ENCODE assay signal across 21 cellular contexts in the genomic region with DNA sequence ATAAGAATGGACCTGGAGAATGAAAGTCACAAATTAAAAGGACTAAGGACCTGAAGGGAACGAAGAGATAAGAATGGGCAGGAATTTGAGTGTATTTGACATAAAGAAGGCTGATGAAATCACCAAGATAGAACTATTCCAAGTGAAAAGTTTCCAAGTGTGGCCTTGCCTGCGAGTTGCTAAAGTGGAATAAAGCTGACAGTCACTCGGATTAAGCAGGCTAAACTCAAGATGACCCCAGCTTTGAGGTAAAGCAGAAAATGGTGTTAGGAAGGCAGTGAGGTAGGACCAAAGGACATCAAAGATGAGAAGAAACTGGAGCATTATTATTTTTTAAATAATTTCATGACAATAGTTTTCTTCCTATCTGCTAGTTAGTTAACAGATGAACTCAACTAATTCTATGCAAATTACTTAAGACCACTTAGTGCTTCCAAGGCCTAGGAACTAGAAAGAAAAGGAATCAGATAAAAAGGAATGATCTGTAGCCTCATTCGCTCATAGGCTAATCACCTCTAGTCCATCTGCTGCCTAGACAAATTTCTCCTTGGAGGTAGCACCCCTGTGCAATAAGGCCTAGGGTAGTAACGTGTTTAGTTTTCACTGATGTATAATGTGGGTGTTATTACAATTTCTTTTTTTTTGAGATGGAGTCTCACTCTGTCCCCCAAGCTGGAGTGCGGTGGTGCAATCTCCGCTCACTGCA. TPM values are rescaled to one million over a fixed set of nuclear protein-coding genes. Genes with fewer than 3 reads are reported as not detected.
DNase-seq lines count a peak whose midpoint lies in the region; TF ChIP-seq lines count a peak whose summit lies in the region.
"Had no signal": no experiment of that assay in that cellular context is flagged by ENCODE, and none has a peak within 500 bp of the region (broad histone marks: within the 10 kb centered on the region; RNA-seq: fewer than 3 reads in every experiment).

No MANE protein-coding gene starts in this region.

- peaks cover 100% of the 10 kb centered on the region for H3K79me2 ChIP-seq in neural progenitor cell (ENCODE audit: low read depth)

- H3K4me1 Mint-ChIP-seq in endodermal cell: peaks cover 52% of the 10 kb centered on the region
- H3K4me1 Mint-ChIP-seq in neural progenitor cell: peaks cover 40% of the 10 kb centered on the region

- TF ChIP-seq CTCF in endodermal cell (conservative IDR thresholded peaks at IDR 0.05) (no peak), neural progenitor cell (IDR thresholded peaks at IDR 0.05) (no peak)

- H3K27ac ChIP-seq in endodermal cell (ENCODE audit: low read depth, low read length) (no peak overlapping the region), neural progenitor cell (peak overlapping the region; percentile 48)
- H3K27ac ChIP-seq: 22Rv1, heart right ventricle, stomach, upper lobe of right lung had no signal

- no peaks in the 10 kb centered on the region for H3K27me3 Mint-ChIP-seq in endodermal cell (ENCODE audit: insufficient read depth)
- no peaks in the 10 kb centered on the region for H3K27me3 Mint-ChIP-seq in neural progenitor cell (ENCODE audit: insufficient read depth, low read depth)

- no peaks in the 10 kb centered on the region for H3K9me3 ChIP-seq in endodermal cell (ENCODE audit: control insufficient read depth, low read length)
- no peaks in the 10 kb centered on the region for H3K9me3 ChIP-seq in neural progenitor cell (ENCODE audit: low read depth)
- H3K9me3 ChIP-seq: BE2C, heart right ventricle, stomach, upper lobe of right lung had no signal

- no peaks in the 10 kb centered on the region for H3K27me3 ChIP-seq in endodermal cell (ENCODE audit: control insufficient read depth, insufficient read depth, low read length, poor library complexity, severe bottlenecking)
- no peaks in the 10 kb centered on the region for H3K27me3 ChIP-seq in neural progenitor cell
- H3K27me3 ChIP-seq: BE2C, heart right ventricle, stomach, upper lobe of right lung had no signal

- H3K4me2 ChIP-seq in neural progenitor cell: peak overlapping the region; percentile 44

- DNase-seq in DMS 273 (lab: John Stamatoyannopoulos, UW; ENCODE audit: unreplicated experiment) (peak; percentile 48), DMS 273 treated with DMSO at 0.1 percent for 48 hours (lab: John Stamatoyannopoulos, UW) (no peak), SK-N-DZ (ENCODE audit: low spot score) (peak; percentile 24), endodermal cell (no peak), neural progenitor cell (ENCODE audit: low spot score) (peak; percentile 23), cortex of kidney (lab: John Stamatoyannopoulos, UW) (no peak), NCI-H128 (lab: John Stamatoyannopoulos, UW; ENCODE audit: unreplicated experiment) (no peak)
- DNase-seq in activated CD8-positive, alpha-beta memory T cell treated with anti-CD3 and anti-CD28 coated beads for 24 hours: no peak
- DNase-seq: activated CD4-positive, CD25-positive, alpha-beta regulatory T cell; BE2C; caudate nucleus; effector CD4-positive, alpha-beta T cell; heart right ventricle; immature natural killer cell; NCI-H1092 treated with DMSO at 0.1 percent for 48 hours; NCI-H2081; NCI-H446 treated with DMSO at 0.1 percent for 48 hours; stimulated activated CD4-positive, alpha-beta T cell treated with anti-CD3 and anti-CD28 coated beads, Interleukin-4, amount 100 ng/mL, for 24 hours; stomach; upper lobe of right lung had no signal

- H3K27ac Mint-ChIP-seq in endodermal cell (peak overlapping the region; percentile 80), neural progenitor cell (no peak overlapping the region)

- peaks cover 95% of the 10 kb centered on the region for H4K20me1 ChIP-seq in neural progenitor cell (ENCODE audit: low read depth)

- H3F3A ChIP-seq in neural progenitor cell (ENCODE audit: low read depth): peaks cover 16% of the 10 kb centered on the region

- no peak overlapping the region for H3K4me3 Mint-ChIP-seq in endodermal cell
- no peak overlapping the region for H3K4me3 Mint-ChIP-seq in neural progenitor cell
- H3K4me3 Mint-ChIP-seq: immature natural killer cell had no signal

- 80 to 83% methylated on average over 6 to 7 of the region's 7 CpGs for WGBS in endodermal cell (ENCODE audit: insufficient coverage in 1 of 2, insufficient read length in 1 of 2), 2 experiments

- H3K9me3 Mint-ChIP-seq in endodermal cell (no peaks in the 10 kb centered on the region), neural progenitor cell (no peaks in the 10 kb centered on the region)
- H3K9me3 Mint-ChIP-seq: immature natural killer cell had no signal

- H2AFZ ChIP-seq in neural progenitor cell (replicated peaks): no peak overlapping the region

- H3K4me3 ChIP-seq in endodermal cell (ENCODE audit: low read length) (no peak overlapping the region), neural progenitor cell (no peak overlapping the region)
- H3K4me3 ChIP-seq: heart right ventricle, stomach, upper lobe of right lung had no signal

- H3K36me3 Mint-ChIP-seq in endodermal cell (ENCODE audit: low read depth): peaks cover 2% of the 10 kb centered on the region
- H3K36me3 Mint-ChIP-seq in neural progenitor cell: peaks cover 22% of the 10 kb centered on the region
- H3K36me3 Mint-ChIP-seq: immature natural killer cell had no signal

- H3K9ac ChIP-seq in endodermal cell (ENCODE audit: extremely low read depth, low read length, poor library complexity, severe bottlenecking) (no peak overlapping the region), neural progenitor cell (no peak overlapping the region)

- H3K4me1 ChIP-seq in endodermal cell (ENCODE audit: control insufficient read depth, insufficient read depth, low read length) (peaks cover 21% of the 10 kb centered on the region), neural progenitor cell (peaks cover 46% of the 10 kb centered on the region)
- H3K4me1 ChIP-seq: upper lobe of right lung had no signal

- H3K36me3 ChIP-seq in endodermal cell (ENCODE audit: control insufficient read depth, insufficient read depth, low read length): no peaks in the 10 kb centered on the region
- H3K36me3 ChIP-seq in neural progenitor cell: peaks cover 11% of the 10 kb centered on the region
- H3K36me3 ChIP-seq: BE2C, heart right ventricle, stomach, upper lobe of right lung had no signal

RNA-seq across cellular contexts. Expression of gene EZH2, which starts 34.5 kb away (rescaled TPM):
- 55.2 and 64.4 TPM in 2 replicates for polyA plus RNA-seq in SK-N-DZ (2014; cell fraction: cytosol; rRNA removed)
- 220 and 281 TPM in 2 replicates for polyA plus RNA-seq in SK-N-DZ (2014; cell fraction: nucleus; rRNA removed)
- 10 to 100 TPM; 40.2 to 46.0 TPM for total RNA-seq in endodermal cell
- 83.4 TPM for polyA plus RNA-seq in endodermal cell (2013, experiment 1 of 2)
- 81.5 TPM for polyA plus RNA-seq in endodermal cell (2013, experiment 2 of 2)
- 86.7 and 112 TPM in 2 replicates for total RNA-seq in neural progenitor cell (ENCODE audit: low replicate concordance)

Comparison
In these comparisons a context has a peak if more than half of its experiments do, and no peak if none do; other contexts are left out.
1. DNase-seq: peak in DMS 273 (single experiment), SK-N-DZ (single experiment) and neural progenitor cell (single experiment); none in DMS 273 treated with DMSO at 0.1 percent for 48 hours (single experiment), endodermal cell (single experiment), cortex of kidney (single experiment), NCI-H128 (single experiment) and activated CD8-positive, alpha-beta memory T cell treated with anti-CD3 and anti-CD28 coated beads for 24 hours (single experiment).